ENCODE assay signal across 1 cellular context in the genomic region with DNA sequence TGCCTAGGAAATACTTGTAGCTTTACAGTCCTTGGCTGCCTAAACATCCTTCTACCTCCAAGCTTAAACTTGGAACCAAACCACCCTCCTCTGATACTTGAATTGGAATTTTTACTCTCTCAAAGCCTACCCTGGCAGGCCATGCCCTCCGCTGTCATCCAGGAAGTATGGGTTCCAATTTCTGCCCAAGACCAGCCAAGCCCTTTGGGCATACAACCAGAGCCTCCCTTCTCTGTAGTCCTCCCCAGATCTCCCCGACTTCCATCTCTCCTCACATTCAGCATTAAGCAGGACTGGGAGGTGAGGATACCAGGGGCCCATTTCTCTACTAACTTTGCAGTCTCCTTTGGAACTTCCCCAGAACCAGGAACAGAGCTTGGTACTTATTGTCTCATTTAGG.
TF ChIP-seq lines count a peak whose summit lies in the region.

No MANE protein-coding gene starts in this region.

TF ChIP-seq in endothelial cell of umbilical vein, 7 proteins besides CTCF, POLR2A, EP300 and RAD21:
- no peak for TF ChIP-seq GATA2 (IDR thresholded peaks at IDR 0.05; ENCODE audit: insufficient read depth, insufficient read length, low read depth, low read length)
- TF ChIP-seq JUN (IDR thresholded peaks at IDR 0.05; ENCODE audit: borderline replicate concordance, insufficient read depth, insufficient read length, low read depth): no peak
- no peak for TF ChIP-seq EZH2 (IDR thresholded peaks at IDR 0.05; ENCODE audit: borderline replicate concordance, low read depth, low read length, severe bottlenecking)
- no peak for TF ChIP-seq MYC (IDR thresholded peaks at IDR 0.05; ENCODE audit: low read depth, low read length)
- no peak for TF ChIP-seq POLR2AphosphoS5 (IDR thresholded peaks at IDR 0.05; ENCODE audit: insufficient read depth, low read depth, low read length)
- TF ChIP-seq, protein P1, sequence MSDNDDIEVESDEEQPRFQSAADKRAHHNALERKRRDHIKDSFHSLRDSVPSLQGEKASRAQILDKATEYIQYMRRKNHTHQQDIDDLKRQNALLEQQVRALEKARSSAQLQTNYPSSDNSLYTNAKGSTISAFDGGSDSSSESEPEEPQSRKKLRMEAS (IDR thresholded peaks at IDR 0.05; ENCODE audit: insufficient read depth, insufficient read length): no peak
- TF ChIP-seq FOS (IDR thresholded peaks at IDR 0.05; ENCODE audit: borderline replicate concordance, insufficient read depth, low read length): no peak
